3 cellular contexts compared by ENCODE assay signal in the genomic region with DNA sequence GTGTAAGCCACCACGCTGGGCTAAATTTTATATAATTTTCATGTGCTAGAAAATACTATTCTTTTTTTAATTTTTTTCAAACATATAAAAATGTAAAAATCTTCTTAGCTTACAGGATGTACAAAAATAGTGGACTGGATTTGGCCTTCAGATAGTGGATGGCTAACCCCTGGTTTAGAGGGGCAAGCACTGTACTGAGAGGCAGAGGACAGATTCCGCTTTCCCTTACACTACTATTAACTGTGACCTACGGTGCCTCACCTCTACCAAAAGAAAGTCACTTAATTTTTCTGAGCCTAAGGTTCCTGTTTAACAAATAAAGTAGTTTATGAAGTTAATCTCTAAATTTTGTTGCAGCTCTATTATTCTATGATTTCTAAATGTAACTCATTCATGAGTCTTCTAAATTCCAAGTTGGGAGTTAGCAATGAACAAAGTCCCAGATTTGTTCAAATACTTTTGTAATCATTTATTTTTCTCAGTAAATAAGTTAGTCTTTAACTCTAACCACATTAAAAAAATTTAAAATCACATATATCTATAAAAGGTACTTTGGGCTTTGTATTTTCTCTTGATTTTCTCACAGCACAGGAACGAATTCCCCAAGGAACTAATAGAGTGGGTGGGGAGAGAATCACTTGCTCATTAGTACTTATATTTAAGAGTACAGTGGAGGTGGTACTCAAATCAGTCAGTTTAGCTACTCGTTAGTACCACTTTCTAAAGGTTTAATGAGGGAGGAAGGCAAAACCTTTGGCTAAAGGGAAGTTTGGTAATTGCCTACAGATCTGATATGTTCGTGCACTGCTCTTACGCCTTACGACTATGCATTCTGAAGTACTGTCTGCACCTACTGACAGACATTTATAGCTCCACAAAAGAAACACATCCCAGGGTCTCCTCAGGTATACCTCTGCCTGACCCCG.
A peak's percentile ranks its signal among the peaks of the same experiment; 100 is the strongest.
TF ChIP-seq lines count a peak whose summit lies in the region.

No MANE protein-coding gene starts in this region.

TF ChIP-seq in liver, 16 proteins besides CTCF, POLR2A, EP300 and RAD21:
- TF ChIP-seq RXRA (IDR thresholded peaks at IDR 0.05) (peak in 1 of 2 donors; percentile 12), SP1 (IDR thresholded peaks at IDR 0.05) (peak; percentile 45), YY1 (IDR thresholded peaks at IDR 0.05) (no peak), NR2F2 (IDR thresholded peaks at IDR 0.05) (no peak), HNF4A (conservative IDR thresholded peaks at IDR 0.05) (peak; percentile 55 to 69)

TF ChIP-seq in HepG2, 621 proteins besides CTCF, POLR2A, EP300 and RAD21:
- TF ChIP-seq ZNF160 (CRISPR knock-in tag; IDR thresholded peaks at IDR 0.05) (no peak), PAX8 (CRISPR knock-in tag; IDR thresholded peaks at IDR 0.05; ENCODE audit: borderline replicate concordance) (no peak), NFATC3 (CRISPR knock-in tag; IDR thresholded peaks at IDR 0.05) (no peak), TOPORS (CRISPR knock-in tag; IDR thresholded peaks at IDR 0.05) (no peak)
- TF ChIP-seq, protein P1, sequence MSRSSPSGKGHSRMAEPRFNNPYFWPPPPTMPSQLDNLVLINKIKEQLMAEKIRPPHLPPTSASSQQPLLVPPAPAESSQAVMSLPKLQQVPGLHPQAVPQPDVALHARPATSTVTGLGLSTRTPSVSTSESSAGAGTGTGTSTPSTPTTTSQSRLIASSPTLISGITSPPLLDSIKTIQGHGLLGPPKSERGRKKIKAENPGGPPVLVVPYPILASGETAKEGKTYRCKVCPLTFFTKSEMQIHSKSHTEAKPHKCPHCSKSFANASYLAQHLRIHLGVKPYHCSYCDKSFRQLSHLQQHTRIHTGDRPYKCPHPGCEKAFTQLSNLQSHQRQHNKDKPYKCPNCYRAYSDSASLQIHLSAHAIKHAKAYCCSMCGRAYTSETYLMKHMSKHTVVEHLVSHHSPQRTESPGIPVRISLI (CRISPR knock-in tag; IDR thresholded peaks at IDR 0.05; ENCODE audit: borderline replicate concordance): no peak
- TF ChIP-seq, protein P2, sequence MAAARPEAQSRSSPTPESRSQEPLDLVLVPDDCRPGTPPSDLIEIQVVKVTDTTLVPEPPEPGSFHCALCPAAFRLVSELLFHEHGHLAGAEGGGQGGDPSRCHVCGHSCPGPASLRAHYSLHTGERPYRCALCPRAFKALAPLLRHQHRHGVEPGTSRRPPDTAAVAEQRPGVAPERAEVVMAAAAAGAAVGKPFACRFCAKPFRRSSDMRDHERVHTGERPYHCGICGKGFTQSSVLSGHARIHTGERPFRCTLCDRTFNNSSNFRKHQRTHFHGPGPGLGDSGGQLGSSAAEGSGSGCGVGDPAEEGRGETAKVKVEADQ (CRISPR knock-in tag; IDR thresholded peaks at IDR 0.05; ENCODE audit: borderline replicate concordance): no peak
TF ChIP-seq in HepG2: peak in this region for 0.

TF ChIP-seq in H1, 55 proteins besides CTCF, POLR2A, EP300 and RAD21:
- TF ChIP-seq SUZ12 (IDR thresholded peaks at IDR 0.05; ENCODE audit: low read length): no peak
- no peak for TF ChIP-seq GTF2F1 (IDR thresholded peaks at IDR 0.05; ENCODE audit: borderline replicate concordance, low read depth, low read length)
- TF ChIP-seq GABPA (IDR thresholded peaks at IDR 0.05; ENCODE audit: borderline replicate concordance, insufficient read depth, low read length): no peak
- no peak for TF ChIP-seq BRCA1 (IDR thresholded peaks at IDR 0.05; ENCODE audit: low read depth, low read length)
- TF ChIP-seq TAF1 (IDR thresholded peaks at IDR 0.05; ENCODE audit: low read depth, low read length): no peak
- TF ChIP-seq, protein P3, sequence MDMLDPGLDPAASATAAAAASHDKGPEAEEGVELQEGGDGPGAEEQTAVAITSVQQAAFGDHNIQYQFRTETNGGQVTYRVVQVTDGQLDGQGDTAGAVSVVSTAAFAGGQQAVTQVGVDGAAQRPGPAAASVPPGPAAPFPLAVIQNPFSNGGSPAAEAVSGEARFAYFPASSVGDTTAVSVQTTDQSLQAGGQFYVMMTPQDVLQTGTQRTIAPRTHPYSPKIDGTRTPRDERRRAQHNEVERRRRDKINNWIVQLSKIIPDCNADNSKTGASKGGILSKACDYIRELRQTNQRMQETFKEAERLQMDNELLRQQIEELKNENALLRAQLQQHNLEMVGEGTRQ (IDR thresholded peaks at IDR 0.05; ENCODE audit: low read length): no peak
- no peak for TF ChIP-seq TEAD4 (IDR thresholded peaks at IDR 0.05; ENCODE audit: low read depth, low read length)
- TF ChIP-seq PHF8 (conservative IDR thresholded peaks at IDR 0.05; ENCODE audit: low read depth, low read length): no peak
- no peak for TF ChIP-seq MAFK (IDR thresholded peaks at IDR 0.05; ENCODE audit: low read depth, low read length)
- TF ChIP-seq KDM1A (IDR thresholded peaks at IDR 0.05; ENCODE audit: borderline replicate concordance, low read length): no peak
- TF ChIP-seq SP4 (IDR thresholded peaks at IDR 0.05; ENCODE audit: low read length): no peak
- no peak for TF ChIP-seq RNF2 (IDR thresholded peaks at IDR 0.05; ENCODE audit: borderline replicate concordance, low read depth, low read length, missing control alignments, poor library complexity, severe bottlenecking)
